In the genomic region with DNA sequence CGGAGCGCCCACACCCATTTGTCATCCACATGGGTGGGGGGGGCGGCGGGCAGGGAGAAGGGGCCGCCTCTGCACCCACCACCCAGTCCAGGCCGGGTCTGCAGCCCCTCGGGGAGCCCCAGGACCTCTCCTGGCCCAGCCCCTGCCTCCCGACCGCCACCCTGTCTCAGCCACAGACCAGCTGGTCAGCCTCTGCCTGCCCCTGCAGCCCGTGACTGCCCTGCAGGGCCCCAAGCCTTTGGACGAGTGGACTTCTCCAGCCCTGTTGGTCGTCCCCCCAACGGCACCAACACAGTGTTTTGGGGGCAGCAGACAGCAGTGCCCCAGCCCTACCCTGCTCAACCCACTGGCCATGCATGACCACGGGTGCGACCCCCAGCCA, we compare ENCODE assay signal across 1 cellular context.
TF ChIP-seq lines count a peak whose summit lies in the region.

No MANE protein-coding gene starts in this region.

TF ChIP-seq in K562, 482 proteins besides CTCF, POLR2A, EP300 and RAD21:
- TF ChIP-seq CEBPG (CRISPR knock-in tag; IDR thresholded peaks at IDR 0.05) (no peak), CEBPG (tag; conservative IDR thresholded peaks at IDR 0.05 in 1 of 2, IDR thresholded peaks at IDR 0.05 in 1 of 2) (no peak), KDM5B (IDR thresholded peaks at IDR 0.05; ENCODE audit: insufficient replicate concordance, low read depth, low read length) (no peak), ETV6 (IDR thresholded peaks at IDR 0.05; ENCODE audit: borderline replicate concordance in 1 of 2, low read depth in 2 of 2, low read length in 1 of 2) (no peak), ETV6 (CRISPR knock-in tag; IDR thresholded peaks at IDR 0.05; ENCODE audit: borderline replicate concordance) (no peak), NCOA2 (IDR thresholded peaks at IDR 0.05; ENCODE audit: partially characterized antibody in 2 of 2) (no peak)
- TF ChIP-seq, protein P1, sequence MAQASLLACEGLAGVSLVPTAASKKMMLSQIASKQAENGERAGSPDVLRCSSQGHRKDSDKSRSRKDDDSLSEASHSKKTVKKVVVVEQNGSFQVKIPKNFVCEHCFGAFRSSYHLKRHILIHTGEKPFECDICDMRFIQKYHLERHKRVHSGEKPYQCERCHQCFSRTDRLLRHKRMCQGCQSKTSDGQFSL (CRISPR knock-in tag; IDR thresholded peaks at IDR 0.05): 0 out of 2 replicates have a peak, but pooled peaks have one; percentile 25
- TF ChIP-seq, protein P1 (tag; IDR thresholded peaks at IDR 0.05): no peak
- TF ChIP-seq, protein P2, sequence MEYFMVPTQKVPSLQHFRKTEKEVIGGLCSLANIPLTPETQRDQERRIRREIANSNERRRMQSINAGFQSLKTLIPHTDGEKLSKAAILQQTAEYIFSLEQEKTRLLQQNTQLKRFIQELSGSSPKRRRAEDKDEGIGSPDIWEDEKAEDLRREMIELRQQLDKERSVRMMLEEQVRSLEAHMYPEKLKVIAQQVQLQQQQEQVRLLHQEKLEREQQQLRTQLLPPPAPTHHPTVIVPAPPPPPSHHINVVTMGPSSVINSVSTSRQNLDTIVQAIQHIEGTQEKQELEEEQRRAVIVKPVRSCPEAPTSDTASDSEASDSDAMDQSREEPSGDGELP (CRISPR knock-in tag; IDR thresholded peaks at IDR 0.05; ENCODE audit: borderline replicate concordance): 0 out of 2 replicates have a peak, but pooled peaks have one; percentile 25
